Comparison of ENCODE assay signal across 27 cellular contexts in genomic region chr7:15707570-15707969, GRCh38. TPM values are rescaled to one million over a fixed set of nuclear protein-coding genes. Genes with fewer than 3 reads are reported as not detected.
"Had no signal": no experiment of that assay in that cellular context is flagged by ENCODE, and none has a peak within 500 bp of the region (broad histone marks: within the 10 kb centered on the region; RNA-seq: fewer than 3 reads in every experiment).

No MANE protein-coding gene starts in this region.

- ATAC-seq: gastrocnemius medialis; left lobe of liver; mucosa of descending colon; natural killer cell treated with Interleukin-12 subunit alpha and Interleukin-12 subunit beta and Interleukin-15 and Interleukin-18, amount 100 ng/mL, for 72 hours; right lobe of liver; stimulated activated naive CD8-positive, alpha-beta T cell treated with anti-CD3 and anti-CD28 coated beads, Interleukin-15, amount 100 ng/mL, for 72 hours; upper lobe of right lung had no signal

- FAIRE-seq: small intestine had no signal

- H3K27me3 ChIP-seq: colonic mucosa, gastrocnemius medialis, neutrophil, right lobe of liver, suprapubic skin, transverse colon, upper lobe of right lung, uterus had no signal

- H3K4me3 ChIP-seq: colonic mucosa, gastrocnemius medialis, lung, mucosa of descending colon, right lobe of liver, suprapubic skin, transverse colon, upper lobe of right lung, uterus had no signal

- H3K4me1 ChIP-seq: colonic mucosa, gastrocnemius medialis, parathyroid adenoma, right lobe of liver, suprapubic skin, transverse colon, upper lobe of right lung, uterus had no signal

- H3K27ac ChIP-seq: colonic mucosa, gastrocnemius medialis, neutrophil, parathyroid adenoma, right lobe of liver, suprapubic skin, transverse colon, upper lobe of right lung, uterus had no signal

- H3K9me3 ChIP-seq: colonic mucosa, gastrocnemius medialis, mucosa of descending colon, neutrophil, right lobe of liver, suprapubic skin, transverse colon, upper lobe of right lung, uterus had no signal

- DNase-seq: colonic mucosa; effector memory CD4-positive, alpha-beta T cell; gastrocnemius medialis; head of caudate nucleus; kidney; mesenchymal stem cell; mucosa of descending colon; naive B cell; right lobe of liver; small intestine; stimulated activated CD4-positive, alpha-beta T cell treated with anti-CD3 and anti-CD28 coated beads, Interleukin-15, amount 100 ng/mL, for 24 hours; stimulated activated CD4-positive, alpha-beta T cell treated with anti-CD3 and anti-CD28 coated beads, Interleukin-2, amount 100 ng/mL, for 48 hours; stimulated activated CD8-positive, alpha-beta memory T cell treated with anti-CD3 and anti-CD28 coated beads, Interleukin-4, amount 100 ng/mL, for 48 hours; stimulated activated naive CD4-positive, alpha-beta T cell; stimulated activated naive CD8-positive, alpha-beta T cell treated with anti-CD3 and anti-CD28 coated beads, Interleukin-15, amount 100 ng/mL, for 72 hours; transverse colon; upper lobe of right lung; uterus had no signal

- H3K36me3 ChIP-seq: colonic mucosa, gastrocnemius medialis, neutrophil, right lobe of liver, suprapubic skin, transverse colon, upper lobe of right lung, uterus had no signal

RNA-seq across cellular contexts. Expression of gene MEOX2, which starts 21.1 kb away (rescaled TPM):
- total RNA-seq: fibroblast of villous mesenchyme; mesothelial cell of epicardium; natural killer cell treated with Interleukin-12 subunit alpha and Interleukin-12 subunit beta and Interleukin-15 and Interleukin-18, amount 100 ng/mL, for 72 hours; progenitor cell of endocrine pancreas had no signal
